In genomic region chr11:66879583-66879982, GRCh38 we compare ENCODE assay signal across 17 cellular contexts. TPM values are rescaled to one million over a fixed set of nuclear protein-coding genes. Genes with fewer than 3 reads are reported as not detected.
A peak's percentile ranks its signal among the peaks of the same experiment; 100 is the strongest.
DNase-seq lines count a peak whose midpoint lies in the region; ATAC-seq lines count a peak whose summit lies in the region.
"Had no signal": no experiment of that assay in that cellular context is flagged by ENCODE, and none has a peak within 500 bp of the region (broad histone marks: within the 10 kb centered on the region; RNA-seq: fewer than 3 reads in every experiment).

No MANE protein-coding gene starts in this region.

- ATAC-seq in left ventricle myocardium superior (no peak), Right ventricle myocardium superior (ENCODE audit: poor library complexity) (no peak), sciatic nerve (peak; percentile 33)
- ATAC-seq: GM12878 had no signal

- intact Hi-C loops in left ventricle myocardium superior (cut with micrococcal nuclease) = no loop called here
- intact Hi-C loops in Right ventricle myocardium superior (cut with DNase I) = no loop called here
- intact Hi-C loops in sciatic nerve (cut with DNase I) = no loop called here

- DNase-seq in left ventricle myocardium superior (peak; percentile 18), Right ventricle myocardium superior (no peak), NCI-H2171 (lab: John Stamatoyannopoulos, UW) (peak; percentile 67), cerebellar cortex (ENCODE audit: low spot score) (peak; percentile 62), sciatic nerve (ENCODE audit: low spot score) (no peak), RPMI8226 (no peak), NCI-H2081 treated with DMSO at 0.1 percent for 48 hours (lab: John Stamatoyannopoulos, UW) (no peak)
- DNase-seq in central memory CD4-positive, alpha-beta T cell = no peak
- DNase-seq: Caco-2, GM23248, KG1, MM.1S, NCI-H1105, NCI-H1694 treated with DMSO at 0.1 percent for 48 hours, NCI-H510A treated with DMSO at 0.1 percent for 48 hours, OCI-M1 had no signal

RNA-seq across cellular contexts. Expression of gene LRFN4, which starts 22.7 kb away (rescaled TPM):
- total RNA-seq in left ventricle myocardium superior = 17.2 TPM
- total RNA-seq in Right ventricle myocardium superior = 20.5 TPM
- total RNA-seq in sciatic nerve = 14.5 TPM

RNA-seq across cellular contexts. Expression of gene RCE1, which starts 36.3 kb away (rescaled TPM):
- total RNA-seq in left ventricle myocardium superior (6.5 TPM), Right ventricle myocardium superior (6.2 TPM), sciatic nerve (16.6 TPM)

Comparison
In these comparisons a context has a peak if more than half of its experiments do, and no peak if none do; other contexts are left out.
1. DNase-seq: peak in left ventricle myocardium superior (single experiment), NCI-H2171 (single experiment) and cerebellar cortex (single experiment); none in Right ventricle myocardium superior (single experiment), sciatic nerve (single experiment), RPMI8226 (single experiment), NCI-H2081 treated with DMSO at 0.1 percent for 48 hours (single experiment) and central memory CD4-positive, alpha-beta T cell (single experiment).